9 cellular contexts compared by ENCODE assay signal in genomic region chr2:238235331-238235732, GRCh38. TPM values are rescaled to one million over a fixed set of nuclear protein-coding genes. Genes with fewer than 3 reads are reported as not detected.
DNase-seq lines count a peak whose midpoint lies in the region; ATAC-seq lines count a peak whose summit lies in the region.
"Had no signal": no experiment of that assay in that cellular context is flagged by ENCODE, and none has a peak within 500 bp of the region (broad histone marks: within the 10 kb centered on the region; RNA-seq: fewer than 3 reads in every experiment).

No MANE protein-coding gene starts in this region.

- peaks cover 2% of the 10 kb centered on the region for H3K9me3 Mint-ChIP-seq in activated naive CD4-positive, alpha-beta T cell treated with anti-CD3 and anti-CD28 coated beads, Interleukin-2, amount 10 ng/mL, durations not matched to agents 7 days and 5 days

- intact Hi-C loops in sciatic nerve (cut with DNase I): no loop called here

- no peaks in the 10 kb centered on the region for H3K36me3 Mint-ChIP-seq in activated naive CD4-positive, alpha-beta T cell treated with anti-CD3 and anti-CD28 coated beads, Interleukin-2, amount 10 ng/mL, durations not matched to agents 7 days and 5 days

- ATAC-seq in sciatic nerve (no peak), GM19395 (IDR thresholded peaks at IDR 0.05; ENCODE audit: unreplicated experiment) (no peak)

- H3K4me3 Mint-ChIP-seq in activated naive CD4-positive, alpha-beta T cell treated with anti-CD3 and anti-CD28 coated beads, Interleukin-2, amount 10 ng/mL, durations not matched to agents 7 days and 5 days: peak overlapping the region; percentile 6

- CTCF ChIA-PET in activated naive CD4-positive, alpha-beta T cell treated with anti-CD3 and anti-CD28 coated beads, Interleukin-2, amount 10 ng/mL, durations not matched to agents 7 days and 5 days (lab: Charles Lee): no interaction called here

- peaks cover 89% of the 10 kb centered on the region for H3K27me3 Mint-ChIP-seq in activated naive CD4-positive, alpha-beta T cell treated with anti-CD3 and anti-CD28 coated beads, Interleukin-2, amount 10 ng/mL, durations not matched to agents 7 days and 5 days

- H3K27ac Mint-ChIP-seq in activated naive CD4-positive, alpha-beta T cell treated with anti-CD3 and anti-CD28 coated beads, Interleukin-2, amount 10 ng/mL, durations not matched to agents 7 days and 5 days: peak overlapping the region; percentile 25

- no peak for DNase-seq in activated naive CD4-positive, alpha-beta T cell treated with anti-CD3 and anti-CD28 coated beads, Interleukin-2, amount 10 ng/mL, durations not matched to agents 7 days and 5 days
- no peak for DNase-seq in activated naive CD4-positive, alpha-beta T cell treated with Interleukin-2 at 50 U/mL for 16 hours
- DNase-seq in NOMO-1 treated with dmso at 0.1 percent for 144 hours (lab: John Stamatoyannopoulos, UW; ENCODE audit: unreplicated experiment): peak; percentile 43
- DNase-seq in fibroblast of gingiva (ENCODE audit: low read depth): peak; percentile 24
- DNase-seq in sciatic nerve (ENCODE audit: low spot score): peak; percentile 56
- no peak for DNase-seq in iPS-NIHi7 (ENCODE audit: extremely low spot score)
- no peak for DNase-seq in anterior cingulate cortex (lab: John Stamatoyannopoulos, UW)
- DNase-seq: left lung had no signal

- H3K4me1 Mint-ChIP-seq in activated naive CD4-positive, alpha-beta T cell treated with anti-CD3 and anti-CD28 coated beads, Interleukin-2, amount 10 ng/mL, durations not matched to agents 7 days and 5 days: peaks cover 23% of the 10 kb centered on the region

RNA-seq across cellular contexts. Expression of gene HES6, which starts 4.5 kb away (rescaled TPM):
- total RNA-seq in sciatic nerve: 6.1 TPM

RNA-seq across cellular contexts. Expression of gene ILKAP, which starts 31.8 kb away (rescaled TPM):
- total RNA-seq in sciatic nerve: 61.7 TPM

RNA-seq across cellular contexts. Expression of gene PER2, which starts 53.1 kb away (rescaled TPM):
- total RNA-seq in sciatic nerve: 24.7 TPM

Comparison
In these comparisons a context has a peak if more than half of its experiments do, and no peak if none do; other contexts are left out.
1. DNase-seq: peak in NOMO-1 treated with dmso at 0.1 percent for 144 hours (single experiment), fibroblast of gingiva (single experiment) and sciatic nerve (single experiment); none in activated naive CD4-positive, alpha-beta T cell treated with anti-CD3 and anti-CD28 coated beads, Interleukin-2, amount 10 ng/mL, durations not matched to agents 7 days and 5 days (single experiment), activated naive CD4-positive, alpha-beta T cell treated with Interleukin-2 at 50 U/mL for 16 hours (single experiment), iPS-NIHi7 (single experiment) and anterior cingulate cortex (0 of 58).